1 cellular context compared by ENCODE assay signal in the genomic region with DNA sequence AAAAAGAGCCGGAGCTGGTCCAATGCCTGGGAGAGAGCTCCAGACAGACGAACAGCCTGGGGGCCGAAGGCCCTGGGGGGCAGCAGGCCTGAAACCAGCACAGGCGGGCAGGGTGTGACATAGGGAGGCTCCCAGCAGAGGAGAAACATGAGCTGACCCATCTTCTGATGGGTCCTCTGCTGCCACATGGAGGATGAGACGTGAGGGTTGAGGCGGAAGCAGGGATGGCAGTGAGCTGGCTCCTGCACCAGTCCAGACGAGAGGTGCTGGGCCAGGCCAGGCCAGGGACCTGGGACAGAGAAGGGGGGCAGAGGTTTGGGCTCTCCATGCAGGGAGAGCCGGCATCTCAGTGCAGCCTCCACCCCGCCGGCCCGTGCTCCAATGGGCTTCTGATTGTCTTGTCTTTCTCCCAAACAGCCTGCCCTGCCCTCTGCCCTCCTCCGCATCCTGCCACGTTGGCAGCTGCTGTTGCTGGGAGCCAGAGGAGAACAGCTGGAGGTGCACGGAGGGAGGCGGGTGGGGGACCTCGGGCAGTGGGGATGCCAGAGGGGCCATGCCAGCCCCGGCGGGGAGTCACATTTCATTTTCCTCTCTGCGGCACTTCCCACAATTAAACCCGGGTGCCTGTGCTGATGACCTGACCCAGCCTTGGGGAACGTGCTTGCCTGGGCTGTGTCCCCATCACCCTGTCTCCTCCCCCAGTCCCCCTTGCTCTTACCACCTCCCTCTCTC.
TF ChIP-seq lines count a peak whose summit lies in the region.

No MANE protein-coding gene starts in this region.

TF ChIP-seq in IMR-90, 13 proteins besides CTCF, POLR2A, EP300 and RAD21 (continued from another document):
- TF ChIP-seq CEBPB (IDR thresholded peaks at IDR 0.05; ENCODE audit: low read depth, low read length) (no peak), MXI1 (IDR thresholded peaks at IDR 0.05; ENCODE audit: borderline replicate concordance, low read depth, low read length) (no peak), ELK1 (IDR thresholded peaks at IDR 0.05; ENCODE audit: borderline replicate concordance, low read depth, low read length) (no peak), BHLHE40 (IDR thresholded peaks at IDR 0.05; ENCODE audit: low read depth, low read length) (no peak), RCOR1 (IDR thresholded peaks at IDR 0.05; ENCODE audit: insufficient replicate concordance, low read length) (no peak)
- TF ChIP-seq, protein P1, sequence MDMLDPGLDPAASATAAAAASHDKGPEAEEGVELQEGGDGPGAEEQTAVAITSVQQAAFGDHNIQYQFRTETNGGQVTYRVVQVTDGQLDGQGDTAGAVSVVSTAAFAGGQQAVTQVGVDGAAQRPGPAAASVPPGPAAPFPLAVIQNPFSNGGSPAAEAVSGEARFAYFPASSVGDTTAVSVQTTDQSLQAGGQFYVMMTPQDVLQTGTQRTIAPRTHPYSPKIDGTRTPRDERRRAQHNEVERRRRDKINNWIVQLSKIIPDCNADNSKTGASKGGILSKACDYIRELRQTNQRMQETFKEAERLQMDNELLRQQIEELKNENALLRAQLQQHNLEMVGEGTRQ (IDR thresholded peaks at IDR 0.05; ENCODE audit: low read depth, low read length) = no peak
